ENCODE assay signal across 8 cellular contexts in the genomic region with DNA sequence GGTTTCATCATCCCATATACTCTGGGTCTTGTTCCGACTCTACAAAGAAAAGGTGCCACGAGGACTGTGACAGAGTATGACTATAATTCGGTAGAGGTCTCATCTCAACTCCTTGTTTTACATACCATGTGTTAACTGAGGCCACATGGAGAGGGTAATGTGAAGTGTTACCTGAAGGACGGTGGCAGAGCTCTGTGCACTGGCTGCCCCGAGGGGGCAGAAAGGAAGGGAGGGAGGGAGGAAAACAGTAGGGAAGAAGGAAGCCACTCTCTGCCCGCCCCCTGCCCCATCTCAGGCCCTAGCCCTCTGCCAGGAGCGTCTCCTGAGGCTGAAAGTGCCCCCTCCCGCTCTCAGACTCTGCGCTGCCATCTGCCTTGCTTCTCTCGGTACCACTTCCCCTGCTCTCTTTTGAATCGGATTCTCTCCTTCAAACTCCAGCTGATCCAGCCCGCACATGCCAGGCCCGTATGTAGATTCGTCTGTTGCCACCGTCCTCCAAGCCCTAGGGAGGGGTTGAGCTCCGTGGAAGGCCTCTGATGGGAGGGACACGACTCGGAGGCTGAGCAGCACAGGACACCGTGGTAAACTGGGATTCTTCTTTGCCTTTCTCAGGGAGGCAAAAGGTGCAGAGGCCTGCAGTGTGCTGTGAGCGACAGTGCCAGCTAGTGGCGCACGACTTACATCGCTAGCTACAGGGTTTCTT.
DNase-seq lines count a peak whose midpoint lies in the region; ATAC-seq and TF ChIP-seq lines count a peak whose summit lies in the region.

No MANE protein-coding gene starts in this region.

- H3K36me3 ChIP-seq in BE2C, result no peaks in the 10 kb centered on the region

- CTCF ChIA-PET in activated CD8-positive, alpha-beta memory T cell treated with anti-CD3 and anti-CD28 coated beads, Interleukin-2, amount 10 ng/mL, durations not matched to agents 7 days and 5 days (lab: Charles Lee), result interaction anchor here (0.6 to 2.4 kb wide), 38 partner anchors 9 to 590 kb away, joined by 3 to 19 read pairs (median 5); a partner anchor contains a TSS

- peak; percentile 79 for ATAC-seq in GM21723 (IDR thresholded peaks at IDR 0.05; ENCODE audit: unreplicated experiment)
- ATAC-seq in activated CD8-positive, alpha-beta memory T cell treated with anti-CD3 and anti-CD28 coated beads, Interleukin-2, amount 10 ng/mL, durations not matched to agents 7 days and 5 days, result peak; percentile 99

- H3K4me1 Mint-ChIP-seq in activated CD8-positive, alpha-beta memory T cell treated with anti-CD3 and anti-CD28 coated beads, Interleukin-2, amount 10 ng/mL, durations not matched to agents 7 days and 5 days, result peaks cover 9% of the 10 kb centered on the region

- TF ChIP-seq CTCF in BE2C (IDR thresholded peaks at IDR 0.05; ENCODE audit: low read depth, low read length), result peak; percentile 22; the same call in 1 of the 2 replicates
- peak; percentile 93 for TF ChIP-seq CTCF in epithelial cell of esophagus (IDR thresholded peaks at IDR 0.05; ENCODE audit: insufficient read depth, low read depth, low read length, missing control alignments)

- H3K27ac Mint-ChIP-seq in activated CD8-positive, alpha-beta memory T cell treated with anti-CD3 and anti-CD28 coated beads, Interleukin-2, amount 10 ng/mL, durations not matched to agents 7 days and 5 days, result peak overlapping the region; percentile 58

- DNase-seq in BE2C (peak; percentile 14), NCI-H69 (lab: John Stamatoyannopoulos, UW) (peak; percentile 56), epithelial cell of esophagus (ENCODE audit: low read depth) (peak; percentile 79), mucosa of gallbladder (ENCODE audit: low spot score) (peak; percentile 81), NCI-H2107 treated with DMSO at 0.1 percent for 48 hours (lab: John Stamatoyannopoulos, UW; ENCODE audit: unreplicated experiment) (no peak)
- peak; percentile 84 for DNase-seq in activated CD8-positive, alpha-beta memory T cell treated with anti-CD3 and anti-CD28 coated beads, Interleukin-2, amount 10 ng/mL, durations not matched to agents 7 days and 5 days
- DNase-seq in stimulated activated CD8-positive, alpha-beta memory T cell treated with anti-CD3 and anti-CD28 coated beads, Interleukin-2, amount 100 ng/mL, for 1 hour (ENCODE audit: low read depth in 2 of 2), result peak; percentile 23 to 35

- H3K36me3 Mint-ChIP-seq in activated CD8-positive, alpha-beta memory T cell treated with anti-CD3 and anti-CD28 coated beads, Interleukin-2, amount 10 ng/mL, durations not matched to agents 7 days and 5 days, result peaks cover 2% of the 10 kb centered on the region

- H3K4me3 Mint-ChIP-seq in activated CD8-positive, alpha-beta memory T cell treated with anti-CD3 and anti-CD28 coated beads, Interleukin-2, amount 10 ng/mL, durations not matched to agents 7 days and 5 days, result peak overlapping the region; percentile 77

- H3K4me3 ChIP-seq in BE2C (ENCODE audit: low read depth, low read length) (no peak overlapping the region), epithelial cell of esophagus (ENCODE audit: low read length) (peak overlapping the region; percentile 20)

- no peaks in the 10 kb centered on the region for H3K4me1 ChIP-seq in BE2C

- H3K9me3 Mint-ChIP-seq in activated CD8-positive, alpha-beta memory T cell treated with anti-CD3 and anti-CD28 coated beads, Interleukin-2, amount 10 ng/mL, durations not matched to agents 7 days and 5 days (ENCODE audit: low read depth), result peaks cover 7% of the 10 kb centered on the region

- H3K27me3 Mint-ChIP-seq in activated CD8-positive, alpha-beta memory T cell treated with anti-CD3 and anti-CD28 coated beads, Interleukin-2, amount 10 ng/mL, durations not matched to agents 7 days and 5 days, result peaks cover 18% of the 10 kb centered on the region

- no peaks in the 10 kb centered on the region for H3K27me3 ChIP-seq in BE2C

- H3K9me3 ChIP-seq in BE2C, result no peaks in the 10 kb centered on the region
